ENCODE assay signal across 13 cellular contexts in genomic region chr10:124680675-124681074, GRCh38.
A peak's percentile ranks its signal among the peaks of the same experiment; 100 is the strongest.
DNase-seq lines count a peak whose midpoint lies in the region; ATAC-seq, FAIRE-seq and TF ChIP-seq lines count a peak whose summit lies in the region.
"Had no signal": no experiment of that assay in that cellular context is flagged by ENCODE, and none has a peak within 500 bp of the region (broad histone marks: within the 10 kb centered on the region; RNA-seq: fewer than 3 reads in every experiment).

No MANE protein-coding gene starts in this region.

- H3K36me3 ChIP-seq in endothelial cell of umbilical vein (ENCODE audit: control insufficient read depth in 2 of 2, extremely low read depth in 1 of 2, insufficient read depth in 2 of 2, low read length in 2 of 2) (peaks cover 0 to 7% of the 10 kb centered on the region in 2 experiments), muscle layer of duodenum (ENCODE audit: control insufficient read depth in 1 of 2, insufficient read depth in 2 of 2, low read length in 2 of 2) (peaks cover 9 to 16% of the 10 kb centered on the region in 2 donors), aorta (ENCODE audit: control insufficient read depth in 1 of 2, insufficient read depth in 2 of 2, low read length in 1 of 2) (peaks cover 0 to 5% of the 10 kb centered on the region in 2 donors)

- peak; percentile 47 for FAIRE-seq in endothelial cell of umbilical vein (lab: Jason Lieb, UNC)
- FAIRE-seq: A204.1 had no signal

- intact Hi-C loops in endothelial cell of umbilical vein (cut with micrococcal nuclease), result no loop called here
- intact Hi-C loops in aorta (cut with DNase I), result no loop called here

- H3K27ac ChIP-seq in endothelial cell of umbilical vein (ENCODE audit: insufficient read depth, low read depth, low read length), result no peak overlapping the region
- peak overlapping the region; percentile 26 for H3K27ac ChIP-seq in muscle layer of duodenum (ENCODE audit: low read length)
- H3K27ac ChIP-seq in aorta (ENCODE audit: low read depth in 1 of 2, low read length in 2 of 2), result no peak overlapping the region

- H3K4me3 ChIP-seq in endothelial cell of umbilical vein (replicated peaks in 1 of 3; ENCODE audit: insufficient read depth in 1 of 3, low read depth in 1 of 3, low read length in 3 of 3), result no peak overlapping the region
- H3K4me3 ChIP-seq in muscle layer of duodenum (ENCODE audit: low read depth in 1 of 2, low read length in 2 of 2), result no peak overlapping the region
- H3K4me3 ChIP-seq in aorta (ENCODE audit: low read length in 2 of 2), result no peak overlapping the region
- H3K4me3 ChIP-seq: smooth muscle cell had no signal

- H3K79me2 ChIP-seq in endothelial cell of umbilical vein (ENCODE audit: control insufficient read depth, insufficient read depth, low read length), result peaks cover 4% of the 10 kb centered on the region

- H3K4me2 ChIP-seq in endothelial cell of umbilical vein (ENCODE audit: insufficient read depth, low read length), result no peak overlapping the region
- H3K4me2 ChIP-seq: smooth muscle cell had no signal

- no peak overlapping the region for H2AFZ ChIP-seq in endothelial cell of umbilical vein (ENCODE audit: low read depth, low read length)

- H3K36me3 Mint-ChIP-seq in activated CD4-positive, alpha-beta T cell treated with anti-CD3 and anti-CD28 coated beads, Interleukin-2, amount 10 ng/mL, durations not matched to agents 7 days and 5 days (ENCODE audit: low read depth), result peaks cover 69% of the 10 kb centered on the region

- H3K9me1 ChIP-seq in endothelial cell of umbilical vein (replicated peaks; ENCODE audit: control insufficient read depth, extremely low read depth, insufficient read depth, low read length), result no peaks in the 10 kb centered on the region

- H3K4me3 Mint-ChIP-seq in activated CD4-positive, alpha-beta T cell treated with anti-CD3 and anti-CD28 coated beads, Interleukin-2, amount 10 ng/mL, durations not matched to agents 7 days and 5 days, result no peak overlapping the region
- H3K4me3 Mint-ChIP-seq: activated naive CD8-positive, alpha-beta T cell had no signal

- H3K27me3 Mint-ChIP-seq in activated CD4-positive, alpha-beta T cell treated with anti-CD3 and anti-CD28 coated beads, Interleukin-2, amount 10 ng/mL, durations not matched to agents 7 days and 5 days, result no peaks in the 10 kb centered on the region
- H3K27me3 Mint-ChIP-seq: activated naive CD8-positive, alpha-beta T cell had no signal

- CTCF ChIA-PET in activated CD4-positive, alpha-beta T cell treated with anti-CD3 and anti-CD28 coated beads, Interleukin-2, amount 10 ng/mL, durations not matched to agents 7 days and 5 days (lab: Charles Lee), result interaction anchor here (0.8 to 2.0 kb wide), 4 partner anchors 9 to 39 kb away, joined by 3 to 7 read pairs (median 6); no protein-coding TSS in a partner anchor
- CTCF ChIA-PET in endothelial cell of umbilical vein (lab: Charles Lee), result interaction anchor here (1.0 to 1.8 kb wide), 4 partner anchors 9 to 35 kb away, joined by 3 to 6 read pairs (median 4); no protein-coding TSS in a partner anchor

- POLR2A ChIA-PET in activated CD4-positive, alpha-beta T cell treated with anti-CD3 and anti-CD28 coated beads, Interleukin-2, amount 10 ng/mL, durations not matched to agents 7 days and 5 days (lab: Charles Lee), result no interaction called here
- POLR2A ChIA-PET in endothelial cell of umbilical vein (lab: Charles Lee), result no interaction called here

- H3K9me3 Mint-ChIP-seq in activated CD4-positive, alpha-beta T cell treated with anti-CD3 and anti-CD28 coated beads, Interleukin-2, amount 10 ng/mL, durations not matched to agents 7 days and 5 days, result no peaks in the 10 kb centered on the region

- 83 to 87% methylated on average over 7 of the region's 7 CpGs for WGBS in aorta, 2 donors

- TF ChIP-seq CTCF in endothelial cell of umbilical vein (IDR thresholded peaks at IDR 0.05; ENCODE audit: extremely low read depth in 1 of 2, insufficient read depth in 1 of 2, low read depth in 1 of 2, low read length in 2 of 2), result no peak

- no peaks in the 10 kb centered on the region for H4K20me1 ChIP-seq in endothelial cell of umbilical vein (replicated peaks; ENCODE audit: control insufficient read depth, extremely low read depth, insufficient read depth, low read length)

- TF ChIP-seq POLR2A in endothelial cell of umbilical vein (IDR thresholded peaks at IDR 0.05; ENCODE audit: low read depth, low read length), result no peak

- H3K9ac ChIP-seq in endothelial cell of umbilical vein (replicated peaks; ENCODE audit: extremely low read depth, insufficient read depth, low read length), result no peak overlapping the region

- DNase-seq in activated CD4-positive, alpha-beta T cell treated with anti-CD3 and anti-CD28 coated beads, Interleukin-2, amount 10 ng/mL, durations not matched to agents 7 days and 5 days, result no peak
- DNase-seq in activated CD4-positive, alpha-beta T cell treated with anti-CD3 and anti-CD28 coated beads, Interleukin-2, amount 50 U/mL, for 1 hour, result no peak
- no peak for DNase-seq in endothelial cell of umbilical vein (ENCODE audit: low read depth, low spot score)
- DNase-seq in aorta, result peak in 1 of 2 donors; percentile 89
- DNase-seq in effector CD4-positive, alpha-beta T cell, result no peak
- DNase-seq: erythroblast, left cardiac atrium had no signal

- H3K27me3 ChIP-seq in endothelial cell of umbilical vein (ENCODE audit: control insufficient read depth in 2 of 2, insufficient read depth in 2 of 2, low read length in 2 of 2), result no peaks in the 10 kb centered on the region
- no peaks in the 10 kb centered on the region for H3K27me3 ChIP-seq in muscle layer of duodenum (ENCODE audit: low read depth, low read length)
- H3K27me3 ChIP-seq in aorta (ENCODE audit: control insufficient read depth in 1 of 2, insufficient read depth in 2 of 2, low read length in 1 of 2), result no peaks in the 10 kb centered on the region

- ATAC-seq in aorta (ENCODE audit: low FRiP score) (peak; percentile 5), HG03378 (IDR thresholded peaks at IDR 0.05; ENCODE audit: unreplicated experiment) (no peak), GM18861 (IDR thresholded peaks at IDR 0.05; ENCODE audit: unreplicated experiment) (no peak)

- peak overlapping the region; percentile 47 for H3K27ac Mint-ChIP-seq in activated CD4-positive, alpha-beta T cell treated with anti-CD3 and anti-CD28 coated beads, Interleukin-2, amount 10 ng/mL, durations not matched to agents 7 days and 5 days
- H3K27ac Mint-ChIP-seq: activated naive CD8-positive, alpha-beta T cell had no signal

- H3K4me1 ChIP-seq in endothelial cell of umbilical vein (ENCODE audit: control insufficient read depth, extremely low read depth, insufficient read depth, low read length) (no peaks in the 10 kb centered on the region), muscle layer of duodenum (ENCODE audit: control insufficient read depth in 1 of 2, insufficient read depth in 2 of 2, low read length in 2 of 2) (peaks cover 16 to 38% of the 10 kb centered on the region in 2 donors), aorta (ENCODE audit: control insufficient read depth in 1 of 2, insufficient read depth in 2 of 2, low read length in 2 of 2) (no peaks in the 10 kb centered on the region)

- dilution Hi-C loops in endothelial cell of umbilical vein (cut with MboI; ENCODE audit: extremely low pct_ligation_motif_present, low sequenced_read_pairs), result no loop called here

- no TSS peak for BruUV-seq in endothelial cell of umbilical vein (replicated peaks; lab: Mats Ljungman, UMichigan)

- H3K9me3 ChIP-seq in endothelial cell of umbilical vein (replicated peaks; ENCODE audit: control insufficient read depth, insufficient read depth, low read length), result no peaks in the 10 kb centered on the region
- no peaks in the 10 kb centered on the region for H3K9me3 ChIP-seq in muscle layer of duodenum (ENCODE audit: control insufficient read depth in 1 of 2, low read length in 2 of 2)
- H3K9me3 ChIP-seq in aorta (ENCODE audit: control insufficient read depth, low read length), result no peaks in the 10 kb centered on the region

- peaks cover 72% of the 10 kb centered on the region for H3K4me1 Mint-ChIP-seq in activated CD4-positive, alpha-beta T cell treated with anti-CD3 and anti-CD28 coated beads, Interleukin-2, amount 10 ng/mL, durations not matched to agents 7 days and 5 days

TF ChIP-seq in endothelial cell of umbilical vein, 7 proteins besides CTCF, POLR2A, EP300 and RAD21:
- TF ChIP-seq JUN (IDR thresholded peaks at IDR 0.05; ENCODE audit: borderline replicate concordance, insufficient read depth, insufficient read length, low read depth) (no peak), POLR2AphosphoS5 (IDR thresholded peaks at IDR 0.05; ENCODE audit: insufficient read depth, low read depth, low read length) (no peak), GATA2 (IDR thresholded peaks at IDR 0.05; ENCODE audit: insufficient read depth, insufficient read length, low read depth, low read length) (no peak), FOS (IDR thresholded peaks at IDR 0.05; ENCODE audit: borderline replicate concordance, insufficient read depth, low read length) (no peak), MYC (IDR thresholded peaks at IDR 0.05; ENCODE audit: low read depth, low read length) (no peak), MAX (IDR thresholded peaks at IDR 0.05; ENCODE audit: insufficient read depth, insufficient read length) (no peak), EZH2 (IDR thresholded peaks at IDR 0.05; ENCODE audit: borderline replicate concordance, low read depth, low read length, severe bottlenecking) (no peak)
